ENCODE assay signal across 8 cellular contexts in the genomic region with DNA sequence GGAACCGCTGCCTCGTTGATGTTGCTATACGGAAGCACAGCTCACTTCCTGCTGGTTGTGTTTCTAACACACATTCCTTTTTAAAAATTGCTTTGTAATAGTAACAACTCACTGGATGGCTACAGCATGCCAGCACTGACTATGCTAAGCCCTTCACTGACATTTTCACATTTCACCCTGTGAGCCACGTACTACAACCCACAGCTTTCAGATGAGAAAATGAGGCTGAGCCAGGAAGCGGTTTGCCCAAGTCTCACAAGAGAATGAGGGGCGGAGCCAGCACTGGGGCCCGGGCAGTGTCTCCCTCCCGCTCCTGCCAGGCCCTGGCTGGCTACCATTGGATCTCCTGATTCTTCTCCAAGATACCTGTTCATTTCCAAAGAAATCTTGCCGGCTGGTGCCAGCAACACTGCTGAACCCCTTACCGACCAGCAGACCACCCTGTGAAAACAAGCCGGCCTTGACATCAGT. TPM values are rescaled to one million over a fixed set of nuclear protein-coding genes. Genes with fewer than 3 reads are reported as not detected.
DNase-seq lines count a peak whose midpoint lies in the region; TF ChIP-seq lines count a peak whose summit lies in the region.

No MANE protein-coding gene starts in this region.

- peak overlapping the region; percentile 9 to 78 for H3K18ac ChIP-seq in mesenchymal stem cell (ENCODE audit: low read depth in 1 of 2, low read length in 2 of 2)

- H3K27ac ChIP-seq in mesenchymal stem cell (ENCODE audit: low read length, poor library complexity, severe bottlenecking), result peak overlapping the region; percentile 38

- H3K27me3 ChIP-seq in GM06990 (replicated peaks; ENCODE audit: control insufficient read depth, insufficient read depth, low read length) (no peaks in the 10 kb centered on the region), mesenchymal stem cell (ENCODE audit: control insufficient read depth in 1 of 2, insufficient read depth in 1 of 2, low read length in 2 of 2) (peaks cover 0 to 18% of the 10 kb centered on the region in 2 experiments)

- H2BK15ac ChIP-seq in mesenchymal stem cell (ENCODE audit: low read depth, poor library complexity, severe bottlenecking), result no peak overlapping the region

- peak overlapping the region; percentile 55 for H2BK120ac ChIP-seq in mesenchymal stem cell (ENCODE audit: low read depth, low read length)

- no peaks in the 10 kb centered on the region for H3K79me1 ChIP-seq in mesenchymal stem cell (replicated peaks; ENCODE audit: low read length, poor library complexity, severe bottlenecking)

- H3K36me3 ChIP-seq in GM06990 (ENCODE audit: control insufficient read depth, insufficient read depth, low read length) (peaks cover 5% of the 10 kb centered on the region), mesenchymal stem cell (ENCODE audit: control insufficient read depth in 1 of 2, insufficient read depth in 2 of 2, low read depth in 1 of 2, low read length in 2 of 2) (peaks cover 31 to 32% of the 10 kb centered on the region in 2 experiments)

- peak overlapping the region; percentile 97 for H4K8ac ChIP-seq in mesenchymal stem cell (ENCODE audit: low read length)

- H3K23ac ChIP-seq in mesenchymal stem cell (ENCODE audit: low read length in 2 of 2), result no peak overlapping the region

- peak overlapping the region; percentile 57 for H2BK12ac ChIP-seq in mesenchymal stem cell (ENCODE audit: low read length in 2 of 2)

- 62% methylated on average over 11 of the region's 11 CpGs for whole genome bisulfite sequencing in mesenchymal stem cell

- H2AK5ac ChIP-seq in mesenchymal stem cell (ENCODE audit: low read length, severe bottlenecking), result no peak overlapping the region

- peaks cover 1% of the 10 kb centered on the region for H3K9me3 ChIP-seq in mesenchymal stem cell (ENCODE audit: control insufficient read depth, low read length)

- H2AFZ ChIP-seq in mesenchymal stem cell (ENCODE audit: low read depth, low read length), result no peak overlapping the region

- peak overlapping the region; percentile 2 to 90 for H3K4ac ChIP-seq in mesenchymal stem cell (ENCODE audit: low read depth in 1 of 2, low read length in 2 of 2)

- H3K4me2 ChIP-seq in mesenchymal stem cell (ENCODE audit: low read length, poor library complexity, severe bottlenecking), result peak overlapping the region; percentile 24

- peak overlapping the region; percentile 87 for H4K91ac ChIP-seq in mesenchymal stem cell (ENCODE audit: low read length)

- H3K4me3 ChIP-seq in GM06990 (replicated peaks; ENCODE audit: low read depth, low read length) (no peak overlapping the region), mesenchymal stem cell (ENCODE audit: insufficient read depth in 1 of 2, low read depth in 1 of 2, low read length in 2 of 2) (peak overlapping the region in 1 of 2 experiments; percentile 42)

- no peak overlapping the region for H3K14ac ChIP-seq in mesenchymal stem cell (ENCODE audit: low read length in 2 of 2)

- peak overlapping the region; percentile 68 for H3K9ac ChIP-seq in mesenchymal stem cell (ENCODE audit: low read length)

- DNase-seq in GM06990 (ENCODE audit: extremely low read depth, insufficient read length), result peak; percentile 76
- DNase-seq in GOT3 (lab: John Stamatoyannopoulos, UW), result peak; percentile 25
- peak; percentile 29 for DNase-seq in NCI-H1436 treated with DMSO at 0.1 percent for 48 hours (lab: John Stamatoyannopoulos, UW)
- peak; percentile 92 for DNase-seq in activated CD4-positive, alpha-beta T cell treated with anti-CD3 and anti-CD28 coated beads for 48 hours
- peak; percentile 73 for DNase-seq in dedifferentiated amniotic fluid mesenchymal stem cell (ENCODE audit: extremely low spot score)
- peak; percentile 69 for DNase-seq in mesenchymal stem cell
- DNase-seq in stimulated activated CD8-positive, alpha-beta memory T cell treated with anti-CD3 and anti-CD28 coated beads, Interleukin-15, amount 100 ng/mL, for 24 hours (ENCODE audit: low read depth), result peak; percentile 47
- DNase-seq in NCI-H1930 (lab: John Stamatoyannopoulos, UW), result no peak

- no peak for TF ChIP-seq CTCF in GM06990 (IDR thresholded peaks at IDR 0.05; ENCODE audit: insufficient read depth, low read length, poor library complexity, severe bottlenecking)

- H2BK5ac ChIP-seq in mesenchymal stem cell (ENCODE audit: low read depth, low read length, poor library complexity, severe bottlenecking), result no peak overlapping the region

- H3K4me1 ChIP-seq in mesenchymal stem cell (ENCODE audit: control insufficient read depth, insufficient read depth, low read depth, low read length), result peaks cover 16% of the 10 kb centered on the region

RNA-seq across cellular contexts. Expression of a gene that starts 38.3 kb away (rescaled TPM):
- 0.72 TPM for polyA plus RNA-seq in mesenchymal stem cell (2013, experiment 1 of 2)
- polyA plus RNA-seq in mesenchymal stem cell (2013, experiment 2 of 2), result 0.75 TPM

RNA-seq across cellular contexts. Expression of a gene that starts 51.6 kb away (rescaled TPM):
- 0.17 TPM for polyA plus RNA-seq in mesenchymal stem cell (2013, experiment 1 of 2)
- 0.14 TPM for polyA plus RNA-seq in mesenchymal stem cell (2013, experiment 2 of 2)

Comparison
In these comparisons a context has a peak if more than half of its experiments do, and no peak if none do; other contexts are left out.
1. DNase-seq: peak in GM06990 (single experiment), GOT3 (single experiment), NCI-H1436 treated with DMSO at 0.1 percent for 48 hours (single experiment), activated CD4-positive, alpha-beta T cell treated with anti-CD3 and anti-CD28 coated beads for 48 hours (single experiment), dedifferentiated amniotic fluid mesenchymal stem cell (single experiment), mesenchymal stem cell (single experiment) and stimulated activated CD8-positive, alpha-beta memory T cell treated with anti-CD3 and anti-CD28 coated beads, Interleukin-15, amount 100 ng/mL, for 24 hours (single experiment); none in NCI-H1930 (0 of 2).